Comparison of ENCODE assay signal across 1 cellular context in genomic region chr17:77131919-77132318, GRCh38.
TF ChIP-seq lines count a peak whose summit lies in the region.

No MANE protein-coding gene starts in this region.

TF ChIP-seq in IMR-90, 13 proteins besides CTCF, POLR2A, EP300 and RAD21:
- TF ChIP-seq, protein P1, sequence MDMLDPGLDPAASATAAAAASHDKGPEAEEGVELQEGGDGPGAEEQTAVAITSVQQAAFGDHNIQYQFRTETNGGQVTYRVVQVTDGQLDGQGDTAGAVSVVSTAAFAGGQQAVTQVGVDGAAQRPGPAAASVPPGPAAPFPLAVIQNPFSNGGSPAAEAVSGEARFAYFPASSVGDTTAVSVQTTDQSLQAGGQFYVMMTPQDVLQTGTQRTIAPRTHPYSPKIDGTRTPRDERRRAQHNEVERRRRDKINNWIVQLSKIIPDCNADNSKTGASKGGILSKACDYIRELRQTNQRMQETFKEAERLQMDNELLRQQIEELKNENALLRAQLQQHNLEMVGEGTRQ (IDR thresholded peaks at IDR 0.05; ENCODE audit: low read depth, low read length): no peak
- no peak for TF ChIP-seq NFE2L2 (IDR thresholded peaks at IDR 0.05; ENCODE audit: low read depth, low read length)
